In the genomic region with DNA sequence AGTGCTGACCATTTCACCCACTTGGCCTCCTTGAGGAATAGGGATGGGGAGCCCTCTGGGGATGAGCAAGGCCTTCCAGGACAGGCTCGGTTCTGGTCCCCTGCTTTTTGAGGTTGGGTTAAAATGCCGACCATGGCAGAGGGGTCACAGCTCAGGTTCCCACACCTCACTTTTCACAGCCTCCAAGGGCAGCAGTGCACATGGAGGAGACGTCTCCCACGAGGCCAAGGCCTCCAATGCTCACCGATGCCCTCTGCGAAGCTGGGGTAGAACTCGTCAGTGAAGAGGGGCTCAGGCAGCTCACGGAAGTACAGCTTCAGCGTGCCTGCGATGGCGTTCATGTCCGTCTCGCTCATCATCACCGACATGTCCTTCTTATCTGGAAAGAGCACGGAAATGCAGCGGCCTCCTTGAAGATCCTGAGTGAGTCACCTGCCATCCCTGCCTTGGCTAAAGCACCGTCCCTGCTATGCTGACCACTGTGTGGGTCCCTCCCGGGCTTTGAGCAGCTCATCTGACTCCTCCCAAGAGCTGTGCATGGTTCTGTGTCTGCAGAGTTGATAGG, we compare ENCODE assay signal across 2 cellular contexts. TPM values are rescaled to one million over a fixed set of nuclear protein-coding genes. Genes with fewer than 3 reads are reported as not detected.
"Had no signal": no experiment of that assay in that cellular context is flagged by ENCODE, and none has a peak within 500 bp of the region (broad histone marks: within the 10 kb centered on the region; RNA-seq: fewer than 3 reads in every experiment).

No MANE protein-coding gene starts in this region.

RNA-seq across cellular contexts. Expression of gene GGT5, which starts 17.4 kb away (rescaled TPM):
- polyA plus RNA-seq: keratinocyte; naive thymus-derived CD8-positive, alpha-beta T cell had no signal
